12 cellular contexts compared by ENCODE assay signal in the genomic region with DNA sequence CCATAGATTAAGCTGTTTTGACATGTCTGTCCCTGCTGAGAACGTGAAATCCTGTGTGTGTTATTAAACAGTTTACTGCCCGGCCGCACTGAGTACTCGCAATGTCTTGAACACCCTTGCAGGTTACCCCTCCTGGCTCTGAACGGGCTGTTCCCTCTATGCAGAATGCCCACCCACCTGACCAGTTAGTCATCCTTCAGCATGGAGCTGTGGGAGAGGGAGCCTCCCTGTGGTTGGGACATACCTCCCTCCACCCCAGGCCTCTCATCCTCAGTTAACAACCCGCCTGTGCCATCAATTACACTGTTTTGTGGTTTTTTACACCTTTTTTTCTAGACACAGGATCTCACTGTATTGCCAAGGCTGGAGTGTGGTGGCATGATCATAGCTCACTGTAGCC. TPM values are rescaled to one million over a fixed set of nuclear protein-coding genes. Genes with fewer than 3 reads are reported as not detected.
DNase-seq lines count a peak whose midpoint lies in the region; ATAC-seq, FAIRE-seq and TF ChIP-seq lines count a peak whose summit lies in the region.
"Had no signal": no experiment of that assay in that cellular context is flagged by ENCODE, and none has a peak within 500 bp of the region (broad histone marks: within the 10 kb centered on the region; RNA-seq: fewer than 3 reads in every experiment).

No MANE protein-coding gene starts in this region.

- no peak overlapping the region for H3K4me3 Mint-ChIP-seq in WTC11
- H3K4me3 Mint-ChIP-seq: CD8-positive, alpha-beta T cell had no signal

- H3K4me2 ChIP-seq in hepatocyte, result no peak overlapping the region

- CTCF ChIA-PET in WTC11 (lab: Charles Lee), result interaction anchor here (0.7 to 1.7 kb wide), 4 partner anchors 14 to 146 kb away, joined by 3 to 11 read pairs (median 3); no protein-coding TSS in a partner anchor

- peaks cover 73% of the 10 kb centered on the region for H3K4me1 Mint-ChIP-seq in WTC11

- no peaks in the 10 kb centered on the region for H3K9me2 ChIP-seq in hepatocyte (replicated peaks; ENCODE audit: insufficient read depth)

- H3K27me3 ChIP-seq in hepatocyte (no peaks in the 10 kb centered on the region), HAP-1 (ENCODE audit: low read depth) (no peaks in the 10 kb centered on the region)

- peaks cover 77% of the 10 kb centered on the region for H3K79me2 ChIP-seq in hepatocyte

- H2AFZ ChIP-seq in hepatocyte, result no peak overlapping the region

- H3K9me3 ChIP-seq in hepatocyte (ENCODE audit: low read depth), result no peaks in the 10 kb centered on the region
- no peaks in the 10 kb centered on the region for H3K9me3 ChIP-seq in HAP-1

- H3K36me3 ChIP-seq in hepatocyte (replicated peaks; ENCODE audit: insufficient read depth, low read depth) (no peaks in the 10 kb centered on the region), HAP-1 (replicated peaks) (no peaks in the 10 kb centered on the region)

- 78% methylated on average over 6 of the region's 6 CpGs for WGBS in hepatocyte (ENCODE audit: low lambda C conversion rate, missing lambda C conversion rate)

- TF ChIP-seq CTCF in WTC11 (IDR thresholded peaks at IDR 0.05) (no peak), hepatocyte (IDR thresholded peaks at IDR 0.05; ENCODE audit: poor library complexity) (no peak)

- POLR2A ChIA-PET in WTC11 (lab: Charles Lee), result no interaction called here

- H3K9me3 Mint-ChIP-seq in WTC11, result no peaks in the 10 kb centered on the region
- H3K9me3 Mint-ChIP-seq: CD8-positive, alpha-beta T cell had no signal

- peak overlapping the region; percentile 56 for H3K27ac Mint-ChIP-seq in WTC11
- H3K27ac Mint-ChIP-seq: CD8-positive, alpha-beta T cell had no signal

- H4K20me1 ChIP-seq in hepatocyte (ENCODE audit: insufficient read depth, poor library complexity, severe bottlenecking), result peaks cover 15% of the 10 kb centered on the region

- no peak overlapping the region for H3K27ac ChIP-seq in hepatocyte

- peak; percentile 23 for FAIRE-seq in GM12891 (lab: Jason Lieb, UNC)
- FAIRE-seq: colon had no signal

- peaks cover 3% of the 10 kb centered on the region; the same call in 1 of the 2 replicates for H3K36me3 Mint-ChIP-seq in WTC11
- H3K36me3 Mint-ChIP-seq: CD8-positive, alpha-beta T cell had no signal

- no peak for TF ChIP-seq POLR2A in GM12891 (IDR thresholded peaks at IDR 0.05; ENCODE audit: low read depth, low read length)

- H3K4me3 ChIP-seq in hepatocyte (no peak overlapping the region), HAP-1 (no peak overlapping the region)

- H3K4me1 ChIP-seq in hepatocyte (ENCODE audit: insufficient read depth) (peaks cover 26% of the 10 kb centered on the region), HAP-1 (no peaks in the 10 kb centered on the region)

- ATAC-seq in WTC11 (peak; percentile 38), GM18861 (IDR thresholded peaks at IDR 0.05; ENCODE audit: unreplicated experiment) (no peak)
- ATAC-seq: CD8-positive, alpha-beta T cell had no signal

- in situ Hi-C loops in HAP-1 (cut with MboI; ENCODE audit: low sequenced_read_pairs), result loop anchor here (5.0 kb wide), 1 partner anchor 143 kb away; no protein-coding TSS in a partner anchor

- no peaks in the 10 kb centered on the region for H3K27me3 Mint-ChIP-seq in WTC11 (ENCODE audit: low read depth)

- peak; percentile 84 for DNase-seq in A172 (ENCODE audit: low spot score)
- no peak for DNase-seq in GM12891 (ENCODE audit: insufficient read length, low spot score)
- peak; percentile 19 for DNase-seq in WTC11 (ENCODE audit: low spot score)
- peak; percentile 54 for DNase-seq in hepatocyte (ENCODE audit: low spot score)
- DNase-seq in HAP-1 (ENCODE audit: low spot score in 2 of 2), result no peak
- DNase-seq in NCI-H510A (lab: John Stamatoyannopoulos, UW), result no peak
- DNase-seq in dedifferentiated amniotic fluid mesenchymal stem cell (ENCODE audit: extremely low spot score), result no peak
- DNase-seq: CD8-positive, alpha-beta T cell; Karpas-422; NCI-H748 treated with DMSO at 0.1 percent for 48 hours had no signal

TF ChIP-seq in GM12891, 5 proteins besides CTCF, POLR2A, EP300 and RAD21:
- TF ChIP-seq POLR2AphosphoS5 (IDR thresholded peaks at IDR 0.05; ENCODE audit: low read depth, low read length), result no peak
- no peak for TF ChIP-seq TAF1 (IDR thresholded peaks at IDR 0.05; ENCODE audit: low read depth, low read length)
- no peak for TF ChIP-seq PAX5 (IDR thresholded peaks at IDR 0.05; ENCODE audit: insufficient read depth, low read length, severe bottlenecking)
- no peak for TF ChIP-seq POU2F2 (IDR thresholded peaks at IDR 0.05; ENCODE audit: low read depth, low read length)
- TF ChIP-seq SPI1 (IDR thresholded peaks at IDR 0.05; ENCODE audit: low read depth, low read length), result no peak

TF ChIP-seq in WTC11, 78 proteins besides CTCF, POLR2A, EP300 and RAD21:
- TF ChIP-seq ZNF671 (CRISPR knock-in tag; IDR thresholded peaks at IDR 0.05) (no peak), GTF2I (CRISPR knock-in tag; conservative IDR thresholded peaks at IDR 0.05) (no peak), SMAD3 (CRISPR knock-in tag; IDR thresholded peaks at IDR 0.05; ENCODE audit: borderline replicate concordance) (no peak), ZMAT4 (CRISPR knock-in tag; IDR thresholded peaks at IDR 0.05) (no peak), NR1H2 (CRISPR knock-in tag; IDR thresholded peaks at IDR 0.05) (no peak), IRF1 (CRISPR knock-in tag; IDR thresholded peaks at IDR 0.05) (no peak), JAZF1 (CRISPR knock-in tag; IDR thresholded peaks at IDR 0.05) (no peak), AR (CRISPR knock-in tag; IDR thresholded peaks at IDR 0.05) (no peak), CDX4 (CRISPR knock-in tag; IDR thresholded peaks at IDR 0.05; ENCODE audit: borderline replicate concordance) (no peak), HMGA2 (CRISPR knock-in tag; IDR thresholded peaks at IDR 0.05) (no peak)
- TF ChIP-seq, protein P1, sequence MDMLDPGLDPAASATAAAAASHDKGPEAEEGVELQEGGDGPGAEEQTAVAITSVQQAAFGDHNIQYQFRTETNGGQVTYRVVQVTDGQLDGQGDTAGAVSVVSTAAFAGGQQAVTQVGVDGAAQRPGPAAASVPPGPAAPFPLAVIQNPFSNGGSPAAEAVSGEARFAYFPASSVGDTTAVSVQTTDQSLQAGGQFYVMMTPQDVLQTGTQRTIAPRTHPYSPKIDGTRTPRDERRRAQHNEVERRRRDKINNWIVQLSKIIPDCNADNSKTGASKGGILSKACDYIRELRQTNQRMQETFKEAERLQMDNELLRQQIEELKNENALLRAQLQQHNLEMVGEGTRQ (CRISPR knock-in tag; IDR thresholded peaks at IDR 0.05), result no peak

RNA-seq across cellular contexts. Expression of gene TJP2, which starts 26.0 kb away (rescaled TPM):
- 81.1 and 84.6 TPM in 2 replicates for total RNA-seq in A172 (2014; rRNA removed; shearing (Covaris generic))
- 15.1 TPM for polyA plus RNA-seq in GM12891 (2012; ENCODE audit: low read depth, missing spikeins)
- total RNA-seq in WTC11 (2021) (155 to 159 TPM (median 156 TPM) in 3 replicates), hepatocyte (126 and 131 TPM in 2 replicates)
- polyA plus RNA-seq in hepatocyte, result 67.2 and 69.9 TPM in 2 replicates

Comparison
In these comparisons a context has a peak if more than half of its experiments do, and no peak if none do; other contexts are left out.
1. DNase-seq: peak in A172 (single experiment), WTC11 (single experiment) and hepatocyte (single experiment); none in GM12891 (single experiment), HAP-1 (0 of 2), NCI-H510A (single experiment) and dedifferentiated amniotic fluid mesenchymal stem cell (single experiment).